17 cellular contexts compared by ENCODE assay signal in genomic region chr19:33434090-33434885, GRCh38.
DNase-seq lines count a peak whose midpoint lies in the region; ATAC-seq, FAIRE-seq and TF ChIP-seq lines count a peak whose summit lies in the region.
"Had no signal": no experiment of that assay in that cellular context is flagged by ENCODE, and none has a peak within 500 bp of the region (broad histone marks: within the 10 kb centered on the region; RNA-seq: fewer than 3 reads in every experiment).

No MANE protein-coding gene starts in this region.

- H3K27me3 Mint-ChIP-seq in chondrocyte (ENCODE audit: low read depth) = peaks cover 2% of the 10 kb centered on the region

- H3K4me1 ChIP-seq in A673 (ENCODE audit: insufficient read depth, low read length, poor library complexity, severe bottlenecking) (peaks cover 27% of the 10 kb centered on the region), HEK293 (ENCODE audit: control insufficient read depth, insufficient read depth, low read length) (peaks cover 40% of the 10 kb centered on the region), neuronal stem cell (ENCODE audit: control insufficient read depth in 2 of 2, insufficient read depth in 1 of 2, low read depth in 1 of 2, low read length in 2 of 2) (peaks cover 5 to 7% of the 10 kb centered on the region in 2 donors), colonic mucosa (no peaks in the 10 kb centered on the region)

- no peak overlapping the region for H3K23ac ChIP-seq in neuronal stem cell (ENCODE audit: low read depth, low read length, poor library complexity)

- BruUV-seq in A673 (replicated peaks; lab: Mats Ljungman, UMichigan) = no TSS peak

- H2AFZ ChIP-seq in neuronal stem cell (ENCODE audit: low read length) = no peak overlapping the region

- H3K4me1 Mint-ChIP-seq in chondrocyte (ENCODE audit: low read depth) = peaks cover 5% of the 10 kb centered on the region

- no peak for FAIRE-seq in GM19239 (lab: Jason Lieb, UNC)
- FAIRE-seq: RCC 7860 had no signal

- H3K9me3 ChIP-seq in A673 (ENCODE audit: low read depth, low read length, poor library complexity, severe bottlenecking) (no peaks in the 10 kb centered on the region), HEK293 (ENCODE audit: control insufficient read depth, insufficient read depth, low read depth, low read length) (no peaks in the 10 kb centered on the region), neuronal stem cell (replicated peaks in 1 of 2; ENCODE audit: control insufficient read depth in 2 of 2, insufficient read depth in 1 of 2, low read depth in 1 of 2, low read length in 2 of 2) (peaks cover 0 to 2% of the 10 kb centered on the region in 2 donors), colonic mucosa (no peaks in the 10 kb centered on the region)

- H4K91ac ChIP-seq in neuronal stem cell (ENCODE audit: low read depth, low read length, poor library complexity) = no peak overlapping the region

- H2BK15ac ChIP-seq in neuronal stem cell (ENCODE audit: low read length) = no peak overlapping the region

- H3K9ac ChIP-seq in neuronal stem cell (ENCODE audit: low read depth, low read length, poor library complexity) (no peak overlapping the region), colonic mucosa (ENCODE audit: low read depth in 2 of 2, low read length in 2 of 2) (no peak overlapping the region)

- no peak for DNase-seq in A673 (ENCODE audit: low spot score)
- DNase-seq in chondrocyte (ENCODE audit: low spot score) = peak; percentile 61
- no peak for DNase-seq in neuronal stem cell (ENCODE audit: low spot score)
- no peak for DNase-seq in colonic mucosa
- DNase-seq in mucosa of gallbladder (ENCODE audit: low spot score) = no peak
- DNase-seq in GM19239 (ENCODE audit: insufficient read length, low spot score) = no peak
- DNase-seq: ACHN, AML-193, GOT3, Kasumi-1, MM.1S, NCI-H1092 treated with DMSO at 0.1 percent for 48 hours, NCI-H2081 treated with DMSO at 0.1 percent for 48 hours, NCI-H524 had no signal

- H4K8ac ChIP-seq in neuronal stem cell (ENCODE audit: low read depth, low read length) = no peak overlapping the region

- no peak overlapping the region for H3K4me3 Mint-ChIP-seq in chondrocyte (ENCODE audit: unreplicated experiment)

- no CpG with 5 or more reads among the region's 22 CpGs for WGBS in neuronal stem cell (ENCODE audit: extremely low coverage in 2 of 2, insufficient read length in 2 of 2, insufficient replicate concordance in 1 of 2), 2 donors

- no peaks in the 10 kb centered on the region for H3K27me3 ChIP-seq in A673 (replicated peaks; ENCODE audit: insufficient read depth, low read depth, low read length, poor library complexity)
- H3K27me3 ChIP-seq in neuronal stem cell (ENCODE audit: control insufficient read depth in 3 of 3, insufficient read depth in 3 of 3, low read depth in 1 of 3, low read length in 3 of 3) = no peaks in the 10 kb centered on the region
- H3K27me3 ChIP-seq in colonic mucosa = no peaks in the 10 kb centered on the region

- no peaks in the 10 kb centered on the region for H3K9me3 Mint-ChIP-seq in chondrocyte (ENCODE audit: low read depth)

- H3K4ac ChIP-seq in neuronal stem cell (ENCODE audit: low read length) = no peak overlapping the region

- H3K18ac ChIP-seq in neuronal stem cell (ENCODE audit: low read length) = peak overlapping the region; percentile 57

- no peaks in the 10 kb centered on the region for H3K36me3 Mint-ChIP-seq in chondrocyte (ENCODE audit: low read depth)

- CTCF ChIA-PET in A673 (lab: Charles Lee) (no interaction called here), HEK293 (lab: Yijun Ruan, JAX) (interaction anchor here (0.6 to 4.5 kb wide), 5 partner anchors 18 to 335 kb away, joined by 3 to 75 read pairs (median 4); no protein-coding TSS in a partner anchor)

- H3K4me3 ChIP-seq in A673 (ENCODE audit: low read depth, low read length, poor library complexity, severe bottlenecking) = no peak overlapping the region
- H3K4me3 ChIP-seq in HEK293 (ENCODE audit: low read depth, low read length) = no peak overlapping the region
- H3K4me3 ChIP-seq in neuronal stem cell (ENCODE audit: low read length in 2 of 2) = no peak overlapping the region
- no peak overlapping the region for H3K4me3 ChIP-seq in colonic mucosa

- no peak overlapping the region for H3K4me2 ChIP-seq in neuronal stem cell (ENCODE audit: insufficient read depth, low read length, poor library complexity, severe bottlenecking)

- TF ChIP-seq CTCF in A673 (conservative IDR thresholded peaks at IDR 0.05; ENCODE audit: low read depth, low read length) = no peak
- TF ChIP-seq CTCF in HEK293 (tag by site-specific recombination; IDR thresholded peaks at IDR 0.05) = no peak
- no peak for TF ChIP-seq CTCF in chondrocyte (IDR thresholded peaks at IDR 0.05)
- no peak for TF ChIP-seq CTCF in colonic mucosa (IDR thresholded peaks at IDR 0.05)

- POLR2A ChIA-PET in A673 (lab: Charles Lee; ENCODE audit: low non-redundant PET) (no interaction called here), HEK293 (lab: Yijun Ruan, JAX) (no interaction called here)

- peak overlapping the region; percentile 4 for H3K27ac ChIP-seq in A673 (ENCODE audit: low read depth, low read length, poor library complexity, severe bottlenecking)
- no peak overlapping the region for H3K27ac ChIP-seq in HEK293 (ENCODE audit: extremely low read depth, low read depth, low read length)
- H3K27ac ChIP-seq in neuronal stem cell (replicated peaks; ENCODE audit: low read length) = no peak overlapping the region
- H3K27ac ChIP-seq in colonic mucosa = no peak overlapping the region

- H2AK5ac ChIP-seq in neuronal stem cell (ENCODE audit: low read depth, low read length) = peak overlapping the region; percentile 9

- H2BK120ac ChIP-seq in neuronal stem cell (ENCODE audit: low read depth, low read length) = no peak overlapping the region

- H3K14ac ChIP-seq in neuronal stem cell (ENCODE audit: low read length) = no peak overlapping the region

- H3K79me1 ChIP-seq in neuronal stem cell (ENCODE audit: low read depth, low read length) = no peaks in the 10 kb centered on the region

- H3K36me3 ChIP-seq in A673 (ENCODE audit: insufficient read depth, low read length, poor library complexity, severe bottlenecking) (no peaks in the 10 kb centered on the region), HEK293 (ENCODE audit: control insufficient read depth in 2 of 2, insufficient read depth in 1 of 2, low read length in 2 of 2) (no peaks in the 10 kb centered on the region; a peak in 1 of 3 replicates), neuronal stem cell (replicated peaks in 1 of 2; ENCODE audit: control insufficient read depth in 2 of 2, insufficient read depth in 2 of 2, low read length in 2 of 2) (no peaks in the 10 kb centered on the region), colonic mucosa (no peaks in the 10 kb centered on the region)

- no peak overlapping the region for H2BK12ac ChIP-seq in neuronal stem cell (ENCODE audit: low read length)

- no peak overlapping the region for H2BK5ac ChIP-seq in neuronal stem cell (ENCODE audit: low read length)

- ATAC-seq in HG02973 (IDR thresholded peaks at IDR 0.05; ENCODE audit: unreplicated experiment) = no peak

- no peak overlapping the region for H3K27ac Mint-ChIP-seq in chondrocyte (ENCODE audit: unreplicated experiment)

- intact Hi-C loops in A673 (cut with micrococcal nuclease; ENCODE audit: unreplicated experiment) = no loop called here
- intact Hi-C loops in colonic mucosa (cut with DNase I) = no loop called here

TF ChIP-seq in HEK293, 187 proteins besides CTCF, POLR2A, EP300 and RAD21 (continues in another document):
- TF ChIP-seq PRDM1 (tag by site-specific recombination; IDR thresholded peaks at IDR 0.05) (peak; percentile 48), REST (tag by site-specific recombination; IDR thresholded peaks at IDR 0.05) (no peak), ZFHX2 (tag by site-specific recombination; conservative IDR thresholded peaks at IDR 0.05) (0 out of 2 replicates have a peak, but pooled peaks have one; percentile 10), ZNF473 (tag by site-specific recombination; IDR thresholded peaks at IDR 0.05) (no peak)
- TF ChIP-seq, protein P1, sequence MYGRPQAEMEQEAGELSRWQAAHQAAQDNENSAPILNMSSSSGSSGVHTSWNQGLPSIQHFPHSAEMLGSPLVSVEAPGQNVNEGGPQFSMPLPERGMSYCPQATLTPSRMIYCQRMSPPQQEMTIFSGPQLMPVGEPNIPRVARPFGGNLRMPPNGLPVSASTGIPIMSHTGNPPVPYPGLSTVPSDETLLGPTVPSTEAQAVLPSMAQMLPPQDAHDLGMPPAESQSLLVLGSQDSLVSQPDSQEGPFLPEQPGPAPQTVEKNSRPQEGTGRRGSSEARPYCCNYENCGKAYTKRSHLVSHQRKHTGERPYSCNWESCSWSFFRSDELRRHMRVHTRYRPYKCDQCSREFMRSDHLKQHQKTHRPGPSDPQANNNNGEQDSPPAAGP (tag by site-specific recombination; IDR thresholded peaks at IDR 0.05) = no peak
